In genomic region chr22:46031561-46031960, GRCh38 we compare ENCODE assay signal across 17 cellular contexts. TPM values are rescaled to one million over a fixed set of nuclear protein-coding genes. Genes with fewer than 3 reads are reported as not detected.
"Had no signal": no experiment of that assay in that cellular context is flagged by ENCODE, and none has a peak within 500 bp of the region (broad histone marks: within the 10 kb centered on the region; RNA-seq: fewer than 3 reads in every experiment).

No MANE protein-coding gene starts in this region.

- H3K4me3 ChIP-seq: ascending aorta, transverse colon had no signal

- H3K9me3 ChIP-seq: ascending aorta, transverse colon had no signal

- H3K4me3 Mint-ChIP-seq: activated naive CD8-positive, alpha-beta T cell treated with anti-CD3 and anti-CD28 coated beads, Interleukin-2, amount 50 U/mL, for 24 hours had no signal

- H3K9me3 Mint-ChIP-seq: activated naive CD8-positive, alpha-beta T cell treated with anti-CD3 and anti-CD28 coated beads, Interleukin-2, amount 50 U/mL, for 24 hours; naive B cell had no signal

- ATAC-seq: activated naive CD8-positive, alpha-beta T cell treated with anti-CD3 and anti-CD28 coated beads, Interleukin-2, amount 50 U/mL, for 24 hours; left lobe of liver had no signal

- DNase-seq: activated CD4-positive, alpha-beta T cell treated with anti-CD3 and anti-CD28 coated beads, Interleukin-2, amount 50 U/mL, for 4 hours; activated naive CD8-positive, alpha-beta T cell treated with anti-CD3 and anti-CD28 coated beads, Interleukin-2, amount 50 U/mL, for 24 hours; activated T-cell treated with anti-CD3 and anti-CD28 coated beads, Interleukin-2, amount 50 U/mL, for 48 hours; erythroblast; mammary epithelial cell; naive B cell; stimulated activated CD4-positive, alpha-beta T cell treated with anti-CD3 and anti-CD28 coated beads, Interleukin-15, amount 100 ng/mL, for 24 hours; stimulated activated CD4-positive, alpha-beta T cell treated with anti-CD3 and anti-CD28 coated beads, Interleukin-4, amount 100 ng/mL, for 24 hours; stimulated activated naive CD4-positive, alpha-beta T cell; T1000; transverse colon had no signal

- H3K36me3 ChIP-seq: ascending aorta, transverse colon had no signal

- H3K27ac Mint-ChIP-seq: activated naive CD8-positive, alpha-beta T cell treated with anti-CD3 and anti-CD28 coated beads, Interleukin-2, amount 50 U/mL, for 24 hours had no signal

- H3K36me3 Mint-ChIP-seq: naive B cell had no signal

- H3K27ac ChIP-seq: ascending aorta, transverse colon had no signal

- H3K27me3 ChIP-seq: ascending aorta, transverse colon had no signal

RNA-seq across cellular contexts. Expression of gene WNT7B, which starts 54.6 kb away (rescaled TPM):
- total RNA-seq: ascending aorta, dermis microvascular lymphatic vessel endothelial cell, mononuclear cell, skeletal muscle tissue, subcutaneous adipose tissue, transverse colon had no signal
